In genomic region chr20:62604796-62605195, GRCh38 we compare ENCODE assay signal across 16 cellular contexts. TPM values are rescaled to one million over a fixed set of nuclear protein-coding genes. Genes with fewer than 3 reads are reported as not detected.
DNase-seq lines count a peak whose midpoint lies in the region; ATAC-seq, FAIRE-seq and TF ChIP-seq lines count a peak whose summit lies in the region.
"Had no signal": no experiment of that assay in that cellular context is flagged by ENCODE, and none has a peak within 500 bp of the region (broad histone marks: within the 10 kb centered on the region; RNA-seq: fewer than 3 reads in every experiment).

No MANE protein-coding gene starts in this region.

- 87% methylated on average over 9 of the region's 9 CpGs; no CpG with 5 or more reads in 1 of the 2 experiments for WGBS in H1 (ENCODE audit: extremely low coverage in 1 of 2, insufficient coverage in 1 of 2, insufficient read length in 1 of 2, insufficient replicate concordance in 2 of 2, low coverage in 1 of 2, low lambda C conversion rate in 2 of 2, missing lambda C conversion rate in 1 of 2), 2 experiments
- WGBS in spleen, 5 donors, result 67 to 89% (median 76%) methylated on average over 2 to 9 of the region's 9 CpGs

- H3K9me3 Mint-ChIP-seq in CD14-positive monocyte, result no peaks in the 10 kb centered on the region
- no peaks in the 10 kb centered on the region for H3K9me3 Mint-ChIP-seq in CD8-positive, alpha-beta memory T cell

- H2BK120ac ChIP-seq in H1 (replicated peaks; ENCODE audit: low read depth, low read length), result no peak overlapping the region

- H3K23me2 ChIP-seq in H1 (ENCODE audit: low read depth, low read length), result no peaks in the 10 kb centered on the region

- no peak overlapping the region for H3K23ac ChIP-seq in H1 (ENCODE audit: insufficient read length)

- peaks cover 0 to 6% of the 10 kb centered on the region in 2 donors for H3K36me3 Mint-ChIP-seq in CD14-positive monocyte
- H3K36me3 Mint-ChIP-seq in CD8-positive, alpha-beta memory T cell, result no peaks in the 10 kb centered on the region

- no peaks in the 10 kb centered on the region for H3K9me2 ChIP-seq in Loucy (replicated peaks; ENCODE audit: low read depth, low read length)

- no peak overlapping the region for H2BK15ac ChIP-seq in H1 (ENCODE audit: low read length)

- H3K27ac Mint-ChIP-seq in CD14-positive monocyte, result peak overlapping the region in 5 of 7 donors; percentile 88 to 99 (median 93)
- no peak overlapping the region for H3K27ac Mint-ChIP-seq in CD8-positive, alpha-beta memory T cell

- TF ChIP-seq EP300 in H1 (IDR thresholded peaks at IDR 0.05; ENCODE audit: borderline replicate concordance in 1 of 2, low read depth in 2 of 2, low read length in 2 of 2), result peak in 1 of 2 experiments; percentile 67; a peak in 1 of 3 replicates

- H3K9me3 ChIP-seq in Loucy (ENCODE audit: insufficient read depth, low read depth, low read length) (no peaks in the 10 kb centered on the region), H1 (ENCODE audit: insufficient read depth in 2 of 2, low read depth in 1 of 2, low read length in 1 of 2) (no peaks in the 10 kb centered on the region), spleen (no peaks in the 10 kb centered on the region)
- no peaks in the 10 kb centered on the region for H3K9me3 ChIP-seq in CD8-positive, alpha-beta memory T cell (ENCODE audit: low read length)

- no peak overlapping the region for H3K27ac ChIP-seq in H1 (ENCODE audit: low read depth, low read length)
- peak overlapping the region in 7 of 8 donors; percentile 84 to 96 (median 89) for H3K27ac ChIP-seq in spleen
- no peak overlapping the region for H3K27ac ChIP-seq in CD8-positive, alpha-beta memory T cell (ENCODE audit: low read depth, low read length)

- H3K9ac ChIP-seq in Loucy (ENCODE audit: low read depth, low read length, poor library complexity, severe bottlenecking) (peak overlapping the region; percentile 94), H1 (replicated peaks in 1 of 4; ENCODE audit: extremely low read depth in 1 of 4, low read depth in 3 of 4, low read length in 3 of 4) (no peak overlapping the region)

- H3K79me2 ChIP-seq in Loucy (ENCODE audit: insufficient read depth, low read length) (peaks cover 44% of the 10 kb centered on the region), H1 (ENCODE audit: control insufficient read depth in 1 of 2, insufficient read depth in 2 of 2, low read length in 2 of 2) (no peaks in the 10 kb centered on the region)

- peak overlapping the region; percentile 75 for H3K4me3 ChIP-seq in Loucy (ENCODE audit: low read length, poor library complexity, severe bottlenecking)
- no peak overlapping the region for H3K4me3 ChIP-seq in H1 (ENCODE audit: extremely low read depth in 1 of 4, insufficient read depth in 2 of 4, low read depth in 3 of 4, low read length in 4 of 4)
- H3K4me3 ChIP-seq in spleen, result peak overlapping the region in 1 of 8 donors; percentile 59
- H3K4me3 ChIP-seq in CD8-positive, alpha-beta memory T cell (ENCODE audit: low read length), result no peak overlapping the region

- POLR2A ChIA-PET in H1 (lab: Charles Lee; ENCODE audit: partially characterized antibody), result no interaction called here
- POLR2A ChIA-PET in CD8-positive, alpha-beta memory T cell (lab: Charles Lee), result no interaction called here

- H3F3A ChIP-seq in Loucy (ENCODE audit: low read depth), result peaks cover 5% of the 10 kb centered on the region; the same call in 1 of the 2 replicates

- ATAC-seq in GM18505 (IDR thresholded peaks at IDR 0.05; ENCODE audit: unreplicated experiment), result no peak
- ATAC-seq: HCT116, Right ventricle myocardium inferior had no signal

- no peak overlapping the region for H2BK12ac ChIP-seq in H1 (ENCODE audit: low read depth, low read length)

- H4K8ac ChIP-seq in H1 (ENCODE audit: extremely low read depth, insufficient read depth, low read length), result no peak overlapping the region

- H3K4me1 ChIP-seq in Loucy (ENCODE audit: insufficient read depth, low read length, poor library complexity, severe bottlenecking) (peaks cover 78% of the 10 kb centered on the region), H1 (replicated peaks in 1 of 4; ENCODE audit: control insufficient read depth in 3 of 4, insufficient read depth in 4 of 4, low read length in 3 of 4) (peaks cover 6 to 26% (median 18%) of the 10 kb centered on the region in 4 experiments), spleen (peaks cover 29 to 84% (median 59%) of the 10 kb centered on the region in 6 donors)
- H3K4me1 ChIP-seq in CD8-positive, alpha-beta memory T cell (ENCODE audit: insufficient read depth, low read length), result peaks cover 25% of the 10 kb centered on the region

- peak overlapping the region; percentile 93; the same call in 1 of the 2 replicates for H2BK20ac ChIP-seq in H1 (ENCODE audit: low read length)

- H3K4me2 ChIP-seq in Loucy (ENCODE audit: low read depth, low read length, poor library complexity, severe bottlenecking) (peak overlapping the region; percentile 87), H1 (ENCODE audit: insufficient read depth in 1 of 2, low read depth in 2 of 2, low read length in 2 of 2) (no peak overlapping the region)

- no peaks in the 10 kb centered on the region for H3K79me1 ChIP-seq in H1 (ENCODE audit: low read depth, low read length)

- H3K4ac ChIP-seq in H1 (replicated peaks; ENCODE audit: insufficient read length, low read depth, low read length), result no peak overlapping the region

- no peak for FAIRE-seq in H1 (lab: Jason Lieb, UNC)
- FAIRE-seq in frontal cortex (lab: Jason Lieb, UNC), result no peak
- FAIRE-seq: G401.6 had no signal

- CTCF ChIA-PET in H1 (lab: Charles Lee; ENCODE audit: partially characterized antibody), result interaction anchor here (0.7 to 2.5 kb wide), 5 partner anchors 12 to 64 kb away, joined by 3 to 23 read pairs (median 3); no protein-coding TSS in a partner anchor
- CTCF ChIA-PET in CD8-positive, alpha-beta memory T cell (lab: Charles Lee), result no interaction called here

- TF ChIP-seq CTCF in CD14-positive monocyte (IDR thresholded peaks at IDR 0.05) (no peak), Loucy (conservative IDR thresholded peaks at IDR 0.05; ENCODE audit: low read length) (no peak), H1 (IDR thresholded peaks at IDR 0.05; ENCODE audit: control extremely low read depth in 1 of 3, insufficient read depth in 1 of 3, low read depth in 1 of 3, low read length in 3 of 3) (no peak), spleen (IDR thresholded peaks at IDR 0.05 in 8 of 11, conservative IDR thresholded peaks at IDR 0.05 in 3 of 11) (no peak)

- intact Hi-C loops in CD14-positive monocyte (cut with micrococcal nuclease), result loop anchor here (5.0 to 10.0 kb wide), 5 partner anchors 50 to 258 kb away; partner anchors contain the start of gene TCFL5 (in 1 of the 2)
- intact Hi-C loops in spleen (cut with DNase I; ENCODE audit: low total_unique reads), result no loop called here

- H3K18ac ChIP-seq in H1 (ENCODE audit: extremely low read depth, low read length), result no peak overlapping the region

- H3K56ac ChIP-seq in H1 (replicated peaks; ENCODE audit: insufficient read length, low read depth, low read length), result no peak overlapping the region

- no peak for DNase-seq in CD14-positive monocyte (ENCODE audit: low spot score)
- no peak for DNase-seq in H1 (ENCODE audit: low read depth in 1 of 2, low spot score in 2 of 2)
- DNase-seq in spleen, result no peak
- no peak for DNase-seq in frontal cortex (ENCODE audit: low spot score in 2 of 2)
- DNase-seq in CD8-positive, alpha-beta memory T cell, result no peak
- DNase-seq: DMS79 treated with DMSO at 0.1 percent for 48 hours, NCI-H1417 treated with DMSO at 0.1 percent for 48 hours, NCI-H2029, NCI-H2171 treated with DMSO at 0.1 percent for 48 hours, NCI-H510A, NCI-H82 had no signal

- no peak overlapping the region for H4K5ac ChIP-seq in H1 (ENCODE audit: insufficient read length, low read depth, low read length)

- peaks cover 4% of the 10 kb centered on the region for H4K20me1 ChIP-seq in Loucy (ENCODE audit: insufficient read depth, low read length, poor library complexity, severe bottlenecking)
- H4K20me1 ChIP-seq in H1 (replicated peaks in 1 of 2; ENCODE audit: control insufficient read depth in 1 of 2, insufficient read depth in 2 of 2, low read length in 2 of 2), result no peaks in the 10 kb centered on the region

- no peaks in the 10 kb centered on the region for H3K36me3 ChIP-seq in Loucy (ENCODE audit: insufficient read depth, low read length)
- no peaks in the 10 kb centered on the region for H3K36me3 ChIP-seq in H1 (ENCODE audit: control insufficient read depth in 2 of 4, insufficient read depth in 4 of 4, low read length in 3 of 4)
- H3K36me3 ChIP-seq in spleen, result no peaks in the 10 kb centered on the region
- H3K36me3 ChIP-seq in CD8-positive, alpha-beta memory T cell (ENCODE audit: insufficient read depth, low read length), result no peaks in the 10 kb centered on the region

- H3K27me3 ChIP-seq in Loucy (ENCODE audit: insufficient read depth, low read length, poor library complexity, severe bottlenecking), result no peaks in the 10 kb centered on the region
- no peaks in the 10 kb centered on the region; a peak in 1 of 7 replicates for H3K27me3 ChIP-seq in H1 (replicated peaks in 1 of 4; ENCODE audit: control insufficient read depth in 3 of 4, extremely low read depth in 1 of 4, insufficient read depth in 3 of 4, low read length in 3 of 4)
- peaks cover 0 to 24% (median 0%) of the 10 kb centered on the region in 7 donors for H3K27me3 ChIP-seq in spleen (replicated peaks in 1 of 7)
- H3K27me3 ChIP-seq in CD8-positive, alpha-beta memory T cell (ENCODE audit: insufficient read depth, low read length, poor library complexity, severe bottlenecking), result no peaks in the 10 kb centered on the region

- no peak overlapping the region for H3K4me3 Mint-ChIP-seq in CD14-positive monocyte
- peak overlapping the region in 1 of 7 donors; percentile 26 for H3K4me3 Mint-ChIP-seq in CD8-positive, alpha-beta memory T cell

- peak overlapping the region; percentile 54; the same call in 1 of the 2 replicates for H2BK5ac ChIP-seq in H1 (ENCODE audit: low read depth, low read length)

- H2AFZ ChIP-seq in Loucy (ENCODE audit: low read length), result no peak overlapping the region
- H2AFZ ChIP-seq in H1 (ENCODE audit: low read length), result no peak overlapping the region

- H2AK5ac ChIP-seq in H1 (ENCODE audit: low read depth, low read length), result no peak overlapping the region

- no peak for TF ChIP-seq RAD21 in H1 (IDR thresholded peaks at IDR 0.05 in 1 of 2, conservative IDR thresholded peaks at IDR 0.05 in 1 of 2; ENCODE audit: low read depth in 2 of 2, low read length in 2 of 2)

- H3K27me3 Mint-ChIP-seq in CD14-positive monocyte (ENCODE audit: low read depth in 3 of 3), result peaks cover 0 to 6% (median 0%) of the 10 kb centered on the region in 3 donors
- H3K27me3 Mint-ChIP-seq in CD8-positive, alpha-beta memory T cell, result peaks cover 8 to 14% of the 10 kb centered on the region in 2 donors

- H3K4me1 Mint-ChIP-seq in CD14-positive monocyte, result peaks cover 82% of the 10 kb centered on the region
- peaks cover 17 to 25% (median 24%) of the 10 kb centered on the region in 3 donors for H3K4me1 Mint-ChIP-seq in CD8-positive, alpha-beta memory T cell

- H3K14ac ChIP-seq in H1 (ENCODE audit: insufficient read length), result no peak overlapping the region

- H4K91ac ChIP-seq in H1 (replicated peaks; ENCODE audit: insufficient read length, low read length), result peak overlapping the region; percentile 99

- TF ChIP-seq POLR2A in H1 (IDR thresholded peaks at IDR 0.05; ENCODE audit: control extremely low read depth in 1 of 2, low read depth in 2 of 2, low read length in 2 of 2) (no peak), spleen (IDR thresholded peaks at IDR 0.05) (no peak), GM18505 (IDR thresholded peaks at IDR 0.05; ENCODE audit: borderline replicate concordance, extremely low read depth, insufficient read depth, insufficient read length) (no peak)

RNA-seq across cellular contexts. Expression of gene SLCO4A1, which starts 37.5 kb away (rescaled TPM):
- polyA plus RNA-seq in CD14-positive monocyte (under 1 TPM; 0.26 to 0.42 TPM), H1 (2011; rRNA removed) (10.5 and 13.3 TPM in 2 replicates), spleen (1 to 10 TPM; 4.7 to 7.7 (median 5.9) TPM)
- total RNA-seq in H1 (2021; fragmentation: NEBNext Ultra II Directional; extraction: Animal tissue kit (Norgen Biotek cat#: 25700)), result 18.2 and 18.5 TPM in 2 replicates
- 10.5 TPM for polyA plus RNA-seq in H1 (2011; cell fraction: cytosol; rRNA removed)
- 30.4 TPM for polyA plus RNA-seq in H1 (2011; cell fraction: nucleus; rRNA removed)
- polyA plus RNA-seq in H1 (2012, experiment 1 of 2), result 15.4 to 21.3 TPM (median 15.8 TPM) in 4 replicates
- 19.2 TPM for polyA plus RNA-seq in H1 (2012, experiment 2 of 2)
- polyA plus RNA-seq in H1 (2013, experiment 1 of 2), result 19.8 TPM
- polyA plus RNA-seq in H1 (2013, experiment 2 of 2), result 21.9 TPM
- 6.1 and 7.4 TPM in 2 replicates for polyA minus RNA-seq in H1 (2011; rRNA and poly(A)+ RNA removed)
- polyA minus RNA-seq in H1 (2011; cell fraction: cytosol; rRNA and poly(A)+ RNA removed), result 9.3 TPM
- polyA minus RNA-seq in H1 (2011; cell fraction: nucleus; rRNA and poly(A)+ RNA removed), result 10.6 TPM
- total RNA-seq in spleen (10 to 100 TPM in 2 of 7 donors, 1 to 10 TPM in 5; 2.9 to 16.3 (median 7.1) TPM), frontal cortex (1.6 TPM)
- total RNA-seq in CD8-positive, alpha-beta memory T cell, result 10 to 100 TPM; 42.0 to 44.9 TPM
- 0.47 TPM for polyA plus RNA-seq in CD8-positive, alpha-beta memory T cell

Comparison
In these comparisons a context has a peak if more than half of its experiments do, and no peak if none do; other contexts are left out.
1. H3K27ac Mint-ChIP-seq: peak in CD14-positive monocyte (5 of 7); none in CD8-positive, alpha-beta memory T cell (0 of 8).
2. H3K27ac ChIP-seq: peak in spleen (7 of 8); none in H1 (single experiment) and CD8-positive, alpha-beta memory T cell (single experiment).